In the genomic region with DNA sequence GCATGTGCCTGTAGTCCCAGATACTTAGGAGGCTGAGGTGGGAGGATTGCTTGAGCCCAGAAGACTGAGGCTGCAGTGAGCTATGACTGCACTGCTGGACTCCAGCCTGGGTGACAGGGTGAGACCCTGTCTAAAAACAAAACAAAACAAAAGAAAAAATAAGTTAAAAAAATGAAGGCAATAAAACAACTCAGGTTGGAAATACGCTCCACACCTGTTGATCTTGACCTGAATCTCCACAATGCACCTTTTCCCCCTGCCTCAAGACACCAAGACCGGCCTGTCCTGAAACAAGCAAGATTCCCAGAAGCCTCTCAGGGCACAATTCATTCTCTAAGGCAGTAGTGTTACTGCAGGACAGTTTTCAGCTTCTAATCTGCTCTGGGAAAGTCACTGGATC, we compare ENCODE assay signal across 19 cellular contexts. TPM values are rescaled to one million over a fixed set of nuclear protein-coding genes. Genes with fewer than 3 reads are reported as not detected.
DNase-seq lines count a peak whose midpoint lies in the region; ATAC-seq, FAIRE-seq and TF ChIP-seq lines count a peak whose summit lies in the region.
"Had no signal": no experiment of that assay in that cellular context is flagged by ENCODE, and none has a peak within 500 bp of the region (broad histone marks: within the 10 kb centered on the region; RNA-seq: fewer than 3 reads in every experiment).

No MANE protein-coding gene starts in this region.

- no peak for FAIRE-seq in pancreas (lab: Jason Lieb, UNC)
- FAIRE-seq: GM12892 had no signal

- H3K36me3 Mint-ChIP-seq in neural crest cell (ENCODE audit: low read depth) = no peaks in the 10 kb centered on the region
- no peaks in the 10 kb centered on the region for H3K36me3 Mint-ChIP-seq in T-helper 17 cell (ENCODE audit: low read depth)
- H3K36me3 Mint-ChIP-seq: CD8-positive, alpha-beta memory T cell had no signal

- H3K27ac ChIP-seq in cardiac muscle cell = peak overlapping the region; percentile 78
- no peak overlapping the region for H3K27ac ChIP-seq in right cardiac atrium (ENCODE audit: low read length)
- H3K27ac ChIP-seq in esophagus muscularis mucosa (replicated peaks in 1 of 4) = peak overlapping the region in 3 of 4 donors; percentile 62 to 94 (median 90)
- no peak overlapping the region for H3K27ac ChIP-seq in pancreas
- H3K27ac ChIP-seq: BLaER1, HL-60 had no signal

- 95% methylated on average over 2 of the region's 2 CpGs for WGBS in right cardiac atrium
- 97% methylated on average over 2 of the region's 2 CpGs for WGBS in esophagus muscularis mucosa
- WGBS in pancreas, 2 donors = 97 to 100% methylated on average over 2 of the region's 2 CpGs

- H3K9me3 ChIP-seq in cardiac muscle cell (ENCODE audit: low read depth) (no peaks in the 10 kb centered on the region), right cardiac atrium (ENCODE audit: control insufficient read depth, low read length) (no peaks in the 10 kb centered on the region), esophagus muscularis mucosa (no peaks in the 10 kb centered on the region), T-helper 17 cell (ENCODE audit: control insufficient read depth, low read length, poor library complexity, severe bottlenecking) (no peaks in the 10 kb centered on the region), pancreas (no peaks in the 10 kb centered on the region)
- H3K9me3 ChIP-seq: BLaER1, Caco-2 had no signal

- H3K27me3 Mint-ChIP-seq in neural crest cell (ENCODE audit: low read depth) (no peaks in the 10 kb centered on the region), T-helper 17 cell (peaks cover 11% of the 10 kb centered on the region)

- TF ChIP-seq POLR2A in esophagus muscularis mucosa (IDR thresholded peaks at IDR 0.05; ENCODE audit: low read depth) = no peak

- no peak for TF ChIP-seq CTCF in cardiac muscle cell (IDR thresholded peaks at IDR 0.05; ENCODE audit: low read depth, low read length)
- TF ChIP-seq CTCF in esophagus muscularis mucosa (IDR thresholded peaks at IDR 0.05) = no peak
- TF ChIP-seq CTCF in neural crest cell (conservative IDR thresholded peaks at IDR 0.05) = no peak
- no peak for TF ChIP-seq CTCF in pancreas (IDR thresholded peaks at IDR 0.05)

- peaks cover 7% of the 10 kb centered on the region for H3K4me1 ChIP-seq in cardiac muscle cell (ENCODE audit: low read depth)
- H3K4me1 ChIP-seq in right cardiac atrium (ENCODE audit: control insufficient read depth, insufficient read depth, low read length) = peaks cover 3% of the 10 kb centered on the region
- H3K4me1 ChIP-seq in esophagus muscularis mucosa = peaks cover 33 to 60% (median 54%) of the 10 kb centered on the region in 4 donors
- peaks cover 0 to 12% (median 0%) of the 10 kb centered on the region in 3 donors for H3K4me1 ChIP-seq in pancreas
- H3K4me1 ChIP-seq: BLaER1, Caco-2 had no signal

- ATAC-seq in right cardiac atrium (no peak), T-helper 17 cell (no peak), HG03571 (IDR thresholded peaks at IDR 0.05; ENCODE audit: unreplicated experiment) (no peak), pancreas (no peak)

- H3K36me3 ChIP-seq in cardiac muscle cell (no peaks in the 10 kb centered on the region), esophagus muscularis mucosa (peaks cover 19 to 62% (median 41%) of the 10 kb centered on the region in 4 donors), pancreas (no peaks in the 10 kb centered on the region)
- H3K36me3 ChIP-seq: BLaER1 had no signal

- TF ChIP-seq EP300 in esophagus muscularis mucosa (IDR thresholded peaks at IDR 0.05) = no peak

- H3K27me3 ChIP-seq in cardiac muscle cell = no peaks in the 10 kb centered on the region
- H3K27me3 ChIP-seq in right cardiac atrium (ENCODE audit: control insufficient read depth, insufficient read depth) = no peaks in the 10 kb centered on the region
- H3K27me3 ChIP-seq in esophagus muscularis mucosa = no peaks in the 10 kb centered on the region
- H3K27me3 ChIP-seq in pancreas = no peaks in the 10 kb centered on the region
- H3K27me3 ChIP-seq: BLaER1 had no signal

- no peaks in the 10 kb centered on the region for H3K9me3 Mint-ChIP-seq in neural crest cell
- H3K9me3 Mint-ChIP-seq: CD8-positive, alpha-beta memory T cell; H9 had no signal

- H3K4me1 Mint-ChIP-seq in neural crest cell = no peaks in the 10 kb centered on the region
- H3K4me1 Mint-ChIP-seq in T-helper 17 cell = peaks cover 2% of the 10 kb centered on the region
- H3K4me1 Mint-ChIP-seq: CD8-positive, alpha-beta memory T cell; H9 had no signal

- H3K4me3 ChIP-seq in cardiac muscle cell (no peak overlapping the region), right cardiac atrium (ENCODE audit: low read length) (no peak overlapping the region), esophagus muscularis mucosa (no peak overlapping the region), pancreas (no peak overlapping the region)
- H3K4me3 ChIP-seq: BLaER1 had no signal

- intact Hi-C loops in right cardiac atrium (cut with DNase I) = no loop called here
- intact Hi-C loops in esophagus muscularis mucosa (cut with DNase I) = no loop called here
- intact Hi-C loops in pancreas (cut with DNase I) = no loop called here

- no peak for DNase-seq in cardiac muscle cell (ENCODE audit: low read depth in 1 of 2, low spot score in 1 of 2)
- no peak for DNase-seq in right cardiac atrium
- DNase-seq in esophagus muscularis mucosa (ENCODE audit: extremely low spot score) = no peak
- no peak for DNase-seq in neural crest cell (ENCODE audit: low read depth, low spot score)
- DNase-seq in T-helper 17 cell = no peak
- no peak for DNase-seq in RKO (ENCODE audit: low spot score)
- no peak for DNase-seq in pancreas
- DNase-seq: 8988T; AML-193; Caco-2; CD8-positive, alpha-beta memory T cell; DND-41; GDM1; GOT3; H9 had no signal

- no peak overlapping the region for H3K4me3 Mint-ChIP-seq in neural crest cell
- no peak overlapping the region for H3K4me3 Mint-ChIP-seq in T-helper 17 cell
- H3K4me3 Mint-ChIP-seq: CD8-positive, alpha-beta memory T cell; H9 had no signal

- H3K27ac Mint-ChIP-seq in neural crest cell (ENCODE audit: unreplicated experiment) (peak overlapping the region; percentile 51), T-helper 17 cell (no peak overlapping the region)

RNA-seq across cellular contexts. Expression of gene CEBPE, which starts 20.8 kb away (rescaled TPM):
- not detected in 2 replicates for total RNA-seq in cardiac muscle cell
- not detected in 2 replicates for polyA plus RNA-seq in cardiac muscle cell
- not detected for total RNA-seq in right cardiac atrium
- not detected for polyA plus RNA-seq in right cardiac atrium
- total RNA-seq in esophagus muscularis mucosa = under 1 TPM in 1 of 4 donors, not detected in 3; 0.57 TPM
- total RNA-seq in neural crest cell = not detected in 2 replicates
- under 1 TPM in 1 of 2 donors, not detected in 1; 0.25 TPM for total RNA-seq in T-helper 17 cell
- total RNA-seq in pancreas = not detected
- not detected for polyA plus RNA-seq in pancreas
- total RNA-seq: Caco-2, H9 had no signal
- polyA plus RNA-seq: CD8-positive, alpha-beta memory T cell had no signal

RNA-seq across cellular contexts. Expression of gene CIROP, which starts 35.1 kb away (rescaled TPM):
- total RNA-seq in cardiac muscle cell (0.15 TPM in 1 of 2 replicates, not detected in the other), right cardiac atrium (not detected), esophagus muscularis mucosa (under 1 TPM in 1 of 4 donors, not detected in 3; 0.19 TPM), neural crest cell (not detected in 2 replicates), T-helper 17 cell (not detected), pancreas (not detected)
- polyA plus RNA-seq in cardiac muscle cell (not detected in 2 replicates), right cardiac atrium (not detected), pancreas (not detected)
- total RNA-seq: Caco-2; CD8-positive, alpha-beta memory T cell; H9 had no signal
- polyA plus RNA-seq: CD8-positive, alpha-beta memory T cell had no signal

RNA-seq across cellular contexts. Expression of gene SLC7A8, which starts 43.6 kb away (rescaled TPM):
- 9.2 and 14.1 TPM in 2 replicates for total RNA-seq in cardiac muscle cell
- polyA plus RNA-seq in cardiac muscle cell = 12.6 and 14.0 TPM in 2 replicates
- 10 to 100 TPM in 2 of 4 donors, 1 to 10 TPM in 2; 6.9 to 11.7 (median 10.1) TPM for total RNA-seq in right cardiac atrium
- 7.8 TPM for polyA plus RNA-seq in right cardiac atrium
- total RNA-seq in esophagus muscularis mucosa = 10 to 100 TPM; 19.5 to 48.3 (median 32.5) TPM
- total RNA-seq in neural crest cell = 6.6 and 9.4 TPM in 2 replicates
- 1 to 10 TPM; 2.0 to 2.5 TPM for total RNA-seq in T-helper 17 cell
- total RNA-seq in pancreas = 10 to 100 TPM; 11.5 to 33.5 (median 23.2) TPM
- polyA plus RNA-seq in pancreas = 10 to 100 TPM; 36.3 to 70.8 TPM

RNA-seq across cellular contexts. Expression of gene C14orf119, which starts 44.6 kb away (rescaled TPM):
- total RNA-seq in cardiac muscle cell = 22.2 and 57.0 TPM in 2 replicates
- polyA plus RNA-seq in cardiac muscle cell = 105 and 120 TPM in 2 replicates
- 10 to 100 TPM; 30.2 to 43.9 (median 41.2) TPM for total RNA-seq in right cardiac atrium
- polyA plus RNA-seq in right cardiac atrium = 27.3 TPM
- total RNA-seq in esophagus muscularis mucosa = 10 to 100 TPM; 21.2 to 42.5 (median 34.0) TPM
- total RNA-seq in neural crest cell = 46.1 and 48.6 TPM in 2 replicates
- 10 to 100 TPM; 10.5 to 11.6 TPM for total RNA-seq in T-helper 17 cell
- 10 to 100 TPM in 4 of 6 donors, 1 to 10 TPM in 2; 7.5 to 22.7 (median 13.6) TPM for total RNA-seq in pancreas
- 10 to 100 TPM; 10.4 to 20.8 TPM for polyA plus RNA-seq in pancreas

RNA-seq across cellular contexts. Expression of gene ACIN1, which starts 44.9 kb away (rescaled TPM):
- 95.1 and 151 TPM in 2 replicates for total RNA-seq in cardiac muscle cell
- 41.0 and 45.5 TPM in 2 replicates for polyA plus RNA-seq in cardiac muscle cell
- total RNA-seq in right cardiac atrium = 10 to 100 TPM; 78.9 to 87.8 (median 84.8) TPM
- polyA plus RNA-seq in right cardiac atrium = 67.1 TPM
- 100 to 1,000 TPM in 1 of 4 donors, 10 to 100 TPM in 3; 60.1 to 101 (median 89.5) TPM for total RNA-seq in esophagus muscularis mucosa
- 350 and 352 TPM in 2 replicates for total RNA-seq in neural crest cell
- 100 to 1,000 TPM; 264 to 298 TPM for total RNA-seq in T-helper 17 cell
- total RNA-seq in pancreas = 100 to 1,000 TPM in 1 of 6 donors, 10 to 100 TPM in 5; 43.1 to 106 (median 55.9) TPM
- 100 to 1,000 TPM; 134 to 152 TPM for polyA plus RNA-seq in pancreas

Comparison
In these comparisons a context has a peak if more than half of its experiments do, and no peak if none do; other contexts are left out.
1. H3K27ac ChIP-seq: peak in cardiac muscle cell (single experiment) and esophagus muscularis mucosa (3 of 4); none in right cardiac atrium (single experiment) and pancreas (0 of 4).